Comparison of ENCODE assay signal across 9 cellular contexts in the genomic region with DNA sequence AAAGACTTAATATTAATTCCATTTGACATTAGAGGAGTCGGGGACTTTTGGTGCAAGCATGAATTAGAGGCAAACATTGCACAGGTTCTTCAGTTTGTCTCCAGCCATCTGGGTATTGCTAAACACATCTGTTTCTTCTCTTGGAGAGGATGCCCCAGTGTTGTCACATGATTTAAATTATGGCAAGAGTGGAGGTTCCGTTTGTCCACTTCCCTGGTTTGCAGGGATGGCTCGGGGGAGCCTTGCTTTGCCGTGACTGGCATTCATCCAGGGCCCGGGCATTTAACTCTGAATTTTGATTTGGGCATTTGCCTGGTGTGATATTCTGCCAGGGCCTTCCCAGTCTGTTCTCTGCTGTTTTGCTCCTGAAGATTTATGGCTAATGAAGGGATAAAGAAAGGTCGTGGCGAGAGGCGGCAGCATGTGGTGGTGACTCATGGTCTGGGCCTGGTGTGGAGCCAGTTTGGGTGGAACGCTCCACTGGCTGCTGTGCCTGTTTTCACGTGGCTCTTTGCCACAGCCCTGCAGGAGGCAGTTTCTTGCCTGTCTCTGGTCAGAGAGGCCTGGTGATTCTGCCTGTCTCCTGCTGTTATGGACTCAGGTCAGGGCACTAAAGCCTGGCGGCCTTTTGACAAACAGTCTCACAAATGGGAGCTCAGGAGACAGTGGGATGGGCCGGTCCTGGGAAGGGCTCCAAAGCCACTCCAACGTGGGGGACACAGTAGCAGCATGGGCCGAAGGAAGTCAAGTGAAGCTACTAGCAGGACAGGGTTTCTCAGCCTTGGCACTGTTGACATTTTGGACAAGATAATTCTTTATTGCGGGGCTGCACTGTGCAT.
DNase-seq lines count a peak whose midpoint lies in the region; ATAC-seq and TF ChIP-seq lines count a peak whose summit lies in the region.
"Had no signal": no experiment of that assay in that cellular context is flagged by ENCODE, and none has a peak within 500 bp of the region (broad histone marks: within the 10 kb centered on the region; RNA-seq: fewer than 3 reads in every experiment).

No MANE protein-coding gene starts in this region.

- H3K9ac ChIP-seq in mucosa of stomach (ENCODE audit: low read length), result peak overlapping the region; percentile 26

- H3K36me3 ChIP-seq in HEK293 (ENCODE audit: control insufficient read depth in 2 of 2, insufficient read depth in 1 of 2, low read length in 2 of 2) (no peaks in the 10 kb centered on the region), mucosa of stomach (ENCODE audit: control insufficient read depth, insufficient read depth, low read length) (no peaks in the 10 kb centered on the region)

- CTCF ChIA-PET in HEK293 (lab: Yijun Ruan, JAX), result interaction anchor here (0.6 kb wide), 1 partner anchor 195 kb away, joined by 3 read pairs; no protein-coding TSS in a partner anchor
- CTCF ChIA-PET in activated naive CD4-positive, alpha-beta T cell treated with anti-CD3 and anti-CD28 coated beads, Interleukin-2, amount 10 ng/mL, durations not matched to agents 7 days and 5 days (lab: Charles Lee), result no interaction called here

- peaks cover 9% of the 10 kb centered on the region for H3K4me1 ChIP-seq in HEK293 (ENCODE audit: control insufficient read depth, insufficient read depth, low read length)
- peaks cover 34% of the 10 kb centered on the region for H3K4me1 ChIP-seq in mucosa of stomach (ENCODE audit: control insufficient read depth, insufficient read depth, low read length)

- peak; percentile 32 for TF ChIP-seq POLR2A in erythroblast (IDR thresholded peaks at IDR 0.05; ENCODE audit: low read length)

- no peaks in the 10 kb centered on the region for H3K27me3 ChIP-seq in mucosa of stomach (ENCODE audit: control insufficient read depth, insufficient read depth, low read length)

- no peaks in the 10 kb centered on the region for H3K36me3 Mint-ChIP-seq in activated naive CD4-positive, alpha-beta T cell treated with anti-CD3 and anti-CD28 coated beads, Interleukin-2, amount 10 ng/mL, durations not matched to agents 7 days and 5 days
- H3K36me3 Mint-ChIP-seq in natural killer cell treated with Interleukin-12 subunit alpha and Interleukin-12 subunit beta and Interleukin-15 and Interleukin-18, amount 100 ng/mL, for 72 hours, result no peaks in the 10 kb centered on the region

- no peaks in the 10 kb centered on the region for H3K27me3 Mint-ChIP-seq in activated naive CD4-positive, alpha-beta T cell treated with anti-CD3 and anti-CD28 coated beads, Interleukin-2, amount 10 ng/mL, durations not matched to agents 7 days and 5 days
- peaks cover 0 to 3% of the 10 kb centered on the region in 2 donors for H3K27me3 Mint-ChIP-seq in natural killer cell treated with Interleukin-12 subunit alpha and Interleukin-12 subunit beta and Interleukin-15 and Interleukin-18, amount 100 ng/mL, for 72 hours

- H3K4me1 Mint-ChIP-seq in activated naive CD4-positive, alpha-beta T cell treated with anti-CD3 and anti-CD28 coated beads, Interleukin-2, amount 10 ng/mL, durations not matched to agents 7 days and 5 days, result no peaks in the 10 kb centered on the region
- peaks cover 0 to 3% of the 10 kb centered on the region in 2 donors for H3K4me1 Mint-ChIP-seq in natural killer cell treated with Interleukin-12 subunit alpha and Interleukin-12 subunit beta and Interleukin-15 and Interleukin-18, amount 100 ng/mL, for 72 hours (ENCODE audit: low read depth in 2 of 2)

- no peak overlapping the region for H3K4me3 Mint-ChIP-seq in activated naive CD4-positive, alpha-beta T cell treated with anti-CD3 and anti-CD28 coated beads, Interleukin-2, amount 10 ng/mL, durations not matched to agents 7 days and 5 days
- no peak overlapping the region for H3K4me3 Mint-ChIP-seq in natural killer cell treated with Interleukin-12 subunit alpha and Interleukin-12 subunit beta and Interleukin-15 and Interleukin-18, amount 100 ng/mL, for 72 hours

- no peak overlapping the region for H3K27ac Mint-ChIP-seq in activated naive CD4-positive, alpha-beta T cell treated with anti-CD3 and anti-CD28 coated beads, Interleukin-2, amount 10 ng/mL, durations not matched to agents 7 days and 5 days
- H3K27ac Mint-ChIP-seq in natural killer cell treated with Interleukin-12 subunit alpha and Interleukin-12 subunit beta and Interleukin-15 and Interleukin-18, amount 100 ng/mL, for 72 hours, result no peak overlapping the region

- no peaks in the 10 kb centered on the region for H3K9me3 ChIP-seq in HEK293 (ENCODE audit: control insufficient read depth, insufficient read depth, low read depth, low read length)
- no peaks in the 10 kb centered on the region for H3K9me3 ChIP-seq in mucosa of stomach (ENCODE audit: control insufficient read depth, low read length)

- peak overlapping the region; percentile 39; the same call in 1 of the 2 replicates for H3K27ac ChIP-seq in HEK293 (ENCODE audit: extremely low read depth, low read depth, low read length)
- H3K27ac ChIP-seq: SK-N-MC had no signal

- TF ChIP-seq CTCF in HEK293 (tag by site-specific recombination; IDR thresholded peaks at IDR 0.05), result no peak

- DNase-seq in OCI-M1 (lab: John Stamatoyannopoulos, UW) (peak; percentile 31), erythroblast (lab: John Stamatoyannopoulos, UW) (peak; percentile 35 to 58)
- no peak for DNase-seq in activated naive CD4-positive, alpha-beta T cell treated with anti-CD3 and anti-CD28 coated beads, Interleukin-2, amount 10 ng/mL, durations not matched to agents 7 days and 5 days
- DNase-seq in natural killer cell treated with Interleukin-12 subunit alpha and Interleukin-12 subunit beta and Interleukin-15 and Interleukin-18, amount 100 ng/mL, for 72 hours (ENCODE audit: low spot score), result no peak
- DNase-seq in activated CD4-positive, alpha-beta T cell treated with anti-CD3 and anti-CD28 coated beads for 4 hours, result no peak

- H3K9me3 Mint-ChIP-seq in activated naive CD4-positive, alpha-beta T cell treated with anti-CD3 and anti-CD28 coated beads, Interleukin-2, amount 10 ng/mL, durations not matched to agents 7 days and 5 days, result no peaks in the 10 kb centered on the region
- H3K9me3 Mint-ChIP-seq in natural killer cell treated with Interleukin-12 subunit alpha and Interleukin-12 subunit beta and Interleukin-15 and Interleukin-18, amount 100 ng/mL, for 72 hours, result no peaks in the 10 kb centered on the region

- ATAC-seq in natural killer cell treated with Interleukin-12 subunit alpha and Interleukin-12 subunit beta and Interleukin-15 and Interleukin-18, amount 100 ng/mL, for 72 hours, result no peak
- ATAC-seq in HG03439 (IDR thresholded peaks at IDR 0.05; ENCODE audit: unreplicated experiment), result no peak

- POLR2A ChIA-PET in HEK293 (lab: Yijun Ruan, JAX), result no interaction called here

- H3K4me3 ChIP-seq in HEK293 (ENCODE audit: low read depth, low read length), result no peak overlapping the region
- no peak overlapping the region for H3K4me3 ChIP-seq in mucosa of stomach (ENCODE audit: low read length)
- H3K4me3 ChIP-seq: SK-N-MC had no signal

TF ChIP-seq in HEK293, 187 proteins besides CTCF, POLR2A, EP300 and RAD21 (continues in another document):
- TF ChIP-seq ZNF114 (tag by site-specific recombination; IDR thresholded peaks at IDR 0.05) (no peak), ZNF404 (tag by site-specific recombination; IDR thresholded peaks at IDR 0.05) (no peak), ZNF426 (tag by site-specific recombination; IDR thresholded peaks at IDR 0.05) (no peak), ZNF146 (tag by site-specific recombination; IDR thresholded peaks at IDR 0.05) (0 out of 2 replicates have a peak, but pooled peaks have one; percentile 4), ZNF501 (tag by site-specific recombination; IDR thresholded peaks at IDR 0.05) (0 out of 2 replicates have a peak, but pooled peaks have one; percentile 54), ZNF335 (tag by site-specific recombination; conservative IDR thresholded peaks at IDR 0.05) (peak; percentile 88), KLF10 (tag by site-specific recombination; IDR thresholded peaks at IDR 0.05) (peak; percentile 31; the same call in 1 of the 2 replicates), ZBTB1 (tag by site-specific recombination; IDR thresholded peaks at IDR 0.05) (no peak), ZFP69B (tag by site-specific recombination; IDR thresholded peaks at IDR 0.05) (peak; percentile 73), ZNF311 (tag by site-specific recombination; IDR thresholded peaks at IDR 0.05; ENCODE audit: borderline replicate concordance) (no peak), ZNF660 (tag by site-specific recombination; IDR thresholded peaks at IDR 0.05) (peak; percentile 88), ZNF776 (tag by site-specific recombination; IDR thresholded peaks at IDR 0.05; ENCODE audit: borderline replicate concordance) (no peak), ZNF677 (tag by site-specific recombination; IDR thresholded peaks at IDR 0.05) (no peak), SP7 (tag by site-specific recombination; IDR thresholded peaks at IDR 0.05) (peak; percentile 94), GLI2 (tag by site-specific recombination; IDR thresholded peaks at IDR 0.05; ENCODE audit: borderline replicate concordance, low read depth) (peak; percentile 26; the same call in 1 of the 2 replicates), ZNF138 (tag by site-specific recombination; IDR thresholded peaks at IDR 0.05; ENCODE audit: borderline replicate concordance) (no peak), ZNF48 (tag by site-specific recombination; IDR thresholded peaks at IDR 0.05) (no peak), ZNF211 (tag by site-specific recombination; IDR thresholded peaks at IDR 0.05; ENCODE audit: low read depth) (no peak), ZNF843 (tag by site-specific recombination; IDR thresholded peaks at IDR 0.05) (peak; percentile 87)
- TF ChIP-seq, protein P1, sequence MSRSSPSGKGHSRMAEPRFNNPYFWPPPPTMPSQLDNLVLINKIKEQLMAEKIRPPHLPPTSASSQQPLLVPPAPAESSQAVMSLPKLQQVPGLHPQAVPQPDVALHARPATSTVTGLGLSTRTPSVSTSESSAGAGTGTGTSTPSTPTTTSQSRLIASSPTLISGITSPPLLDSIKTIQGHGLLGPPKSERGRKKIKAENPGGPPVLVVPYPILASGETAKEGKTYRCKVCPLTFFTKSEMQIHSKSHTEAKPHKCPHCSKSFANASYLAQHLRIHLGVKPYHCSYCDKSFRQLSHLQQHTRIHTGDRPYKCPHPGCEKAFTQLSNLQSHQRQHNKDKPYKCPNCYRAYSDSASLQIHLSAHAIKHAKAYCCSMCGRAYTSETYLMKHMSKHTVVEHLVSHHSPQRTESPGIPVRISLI (tag by site-specific recombination; IDR thresholded peaks at IDR 0.05), result 0 out of 2 replicates have a peak, but pooled peaks have one; percentile 44

Comparison
In these comparisons a context has a peak if more than half of its experiments do, and no peak if none do; other contexts are left out.
1. DNase-seq: peak in OCI-M1 (single experiment) and erythroblast (2 of 2); none in activated naive CD4-positive, alpha-beta T cell treated with anti-CD3 and anti-CD28 coated beads, Interleukin-2, amount 10 ng/mL, durations not matched to agents 7 days and 5 days (single experiment), natural killer cell treated with Interleukin-12 subunit alpha and Interleukin-12 subunit beta and Interleukin-15 and Interleukin-18, amount 100 ng/mL, for 72 hours (single experiment) and activated CD4-positive, alpha-beta T cell treated with anti-CD3 and anti-CD28 coated beads for 4 hours (0 of 2).